ENCODE assay signal across 8 cellular contexts in the genomic region with DNA sequence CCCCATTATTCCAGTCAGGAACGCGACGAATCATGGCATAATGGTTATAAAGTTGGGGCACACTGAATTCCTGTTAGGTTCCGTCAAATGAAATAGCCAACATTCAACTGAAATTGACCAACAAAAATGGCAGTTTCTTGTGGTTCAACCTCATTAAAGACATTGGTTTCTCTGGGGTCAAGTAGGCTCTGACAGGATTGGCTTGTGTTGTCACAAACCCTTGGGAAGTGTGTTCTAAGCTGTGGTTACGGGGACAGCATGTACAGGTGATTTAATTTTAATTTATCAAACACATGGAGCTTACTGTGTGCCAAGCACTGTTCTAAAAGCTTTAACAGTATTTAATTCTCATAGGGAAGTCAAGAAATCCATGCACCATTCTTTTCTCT. TPM values are rescaled to one million over a fixed set of nuclear protein-coding genes. Genes with fewer than 3 reads are reported as not detected.
DNase-seq lines count a peak whose midpoint lies in the region; ATAC-seq and TF ChIP-seq lines count a peak whose summit lies in the region.

No MANE protein-coding gene starts in this region.

- no peaks in the 10 kb centered on the region for H3K36me3 ChIP-seq in mesenchymal stem cell (ENCODE audit: control insufficient read depth in 1 of 2, insufficient read depth in 2 of 2, low read depth in 1 of 2, low read length in 2 of 2)
- H3K36me3 ChIP-seq in vagina: no peaks in the 10 kb centered on the region

- H3K9ac ChIP-seq in mesenchymal stem cell (ENCODE audit: low read length): no peak overlapping the region

- intact Hi-C loops in vagina (cut with DNase I): no loop called here

- no peak overlapping the region for H2AK5ac ChIP-seq in mesenchymal stem cell (ENCODE audit: low read length, severe bottlenecking)

- no peak overlapping the region for H4K91ac ChIP-seq in mesenchymal stem cell (ENCODE audit: low read length)

- H3K4me3 ChIP-seq in astrocyte of the cerebellum (ENCODE audit: low read depth, low read length): peak overlapping the region; percentile 38
- H3K4me3 ChIP-seq in mesenchymal stem cell (ENCODE audit: insufficient read depth in 1 of 2, low read depth in 1 of 2, low read length in 2 of 2): peak overlapping the region in 1 of 2 experiments; percentile 68
- H3K4me3 ChIP-seq in vagina: peak overlapping the region; percentile 40 to 43

- no peak overlapping the region for H2BK15ac ChIP-seq in mesenchymal stem cell (ENCODE audit: low read depth, poor library complexity, severe bottlenecking)

- no peak overlapping the region for H2BK12ac ChIP-seq in mesenchymal stem cell (ENCODE audit: low read length in 2 of 2)

- H3K23ac ChIP-seq in mesenchymal stem cell (ENCODE audit: low read length in 2 of 2): no peak overlapping the region

- H3K4me1 ChIP-seq in mesenchymal stem cell (ENCODE audit: control insufficient read depth, insufficient read depth, low read depth, low read length): peaks cover 4% of the 10 kb centered on the region
- H3K4me1 ChIP-seq in vagina: no peaks in the 10 kb centered on the region
- no peaks in the 10 kb centered on the region for H3K4me1 ChIP-seq in foreskin keratinocyte

- no peak for DNase-seq in stimulated activated naive CD8-positive, alpha-beta T cell treated with anti-CD3 and anti-CD28 coated beads, Interleukin-15, Interleukin-2, amounts not matched to agents 100 U/mL and 50 U/mL, for 24 hours
- DNase-seq in astrocyte of the cerebellum (ENCODE audit: low read depth) (no peak), mesenchymal stem cell (no peak), vagina (ENCODE audit: extremely low spot score in 2 of 2) (no peak), foreskin keratinocyte (no peak), NOMO-1 (lab: John Stamatoyannopoulos, UW; ENCODE audit: unreplicated experiment in 2 of 2) (no peak)

- no peak overlapping the region for H3K4ac ChIP-seq in mesenchymal stem cell (ENCODE audit: low read depth in 1 of 2, low read length in 2 of 2)

- no peak overlapping the region for H2AFZ ChIP-seq in mesenchymal stem cell (ENCODE audit: low read depth, low read length)

- peak overlapping the region; percentile 57 for H3K4me3 Mint-ChIP-seq in stimulated activated naive CD8-positive, alpha-beta T cell treated with anti-CD3 and anti-CD28 coated beads, Interleukin-15, Interleukin-2, amounts not matched to agents 100 ng/mL and 50 ng/mL, for 24 hours

- no peaks in the 10 kb centered on the region for H3K4me1 Mint-ChIP-seq in stimulated activated naive CD8-positive, alpha-beta T cell treated with anti-CD3 and anti-CD28 coated beads, Interleukin-15, Interleukin-2, amounts not matched to agents 100 ng/mL and 50 ng/mL, for 24 hours (ENCODE audit: low read depth)

- no peak overlapping the region for H3K27ac ChIP-seq in mesenchymal stem cell (ENCODE audit: low read length, poor library complexity, severe bottlenecking)
- no peak overlapping the region for H3K27ac ChIP-seq in vagina
- no peak overlapping the region for H3K27ac ChIP-seq in foreskin keratinocyte

- peak overlapping the region; percentile 84 for H3K4me2 ChIP-seq in mesenchymal stem cell (ENCODE audit: low read length, poor library complexity, severe bottlenecking)

- no peaks in the 10 kb centered on the region for H3K36me3 Mint-ChIP-seq in stimulated activated naive CD8-positive, alpha-beta T cell treated with anti-CD3 and anti-CD28 coated beads, Interleukin-15, Interleukin-2, amounts not matched to agents 100 ng/mL and 50 ng/mL, for 24 hours (ENCODE audit: low read depth)

- no peak overlapping the region for H2BK5ac ChIP-seq in mesenchymal stem cell (ENCODE audit: low read depth, low read length, poor library complexity, severe bottlenecking)

- WGBS in mesenchymal stem cell: 77% methylated on average over 4 of the region's 5 CpGs

- no peaks in the 10 kb centered on the region for H3K9me3 Mint-ChIP-seq in stimulated activated naive CD8-positive, alpha-beta T cell treated with anti-CD3 and anti-CD28 coated beads, Interleukin-15, Interleukin-2, amounts not matched to agents 100 ng/mL and 50 ng/mL, for 24 hours

- no peak overlapping the region for H3K14ac ChIP-seq in mesenchymal stem cell (ENCODE audit: low read length in 2 of 2)

- no peak for ATAC-seq in stimulated activated naive CD8-positive, alpha-beta T cell treated with anti-CD3 and anti-CD28 coated beads, Interleukin-15, Interleukin-2, amounts not matched to agents 100 U/mL and 50 U/mL, for 24 hours
- ATAC-seq in GM21390 (IDR thresholded peaks at IDR 0.05; ENCODE audit: unreplicated experiment) (no peak), foreskin keratinocyte (no peak)

- no peak overlapping the region for H2BK120ac ChIP-seq in mesenchymal stem cell (ENCODE audit: low read depth, low read length)

- peaks cover 6% of the 10 kb centered on the region for H3K27me3 Mint-ChIP-seq in stimulated activated naive CD8-positive, alpha-beta T cell treated with anti-CD3 and anti-CD28 coated beads, Interleukin-15, Interleukin-2, amounts not matched to agents 100 ng/mL and 50 ng/mL, for 24 hours

- no peak overlapping the region for H4K8ac ChIP-seq in mesenchymal stem cell (ENCODE audit: low read length)

- peaks cover 0 to 14% of the 10 kb centered on the region in 2 experiments for H3K27me3 ChIP-seq in mesenchymal stem cell (ENCODE audit: control insufficient read depth in 1 of 2, insufficient read depth in 1 of 2, low read length in 2 of 2)
- no peaks in the 10 kb centered on the region for H3K27me3 ChIP-seq in vagina
- no peaks in the 10 kb centered on the region for H3K27me3 ChIP-seq in foreskin keratinocyte

- no peaks in the 10 kb centered on the region for H3K9me3 ChIP-seq in mesenchymal stem cell (ENCODE audit: control insufficient read depth, low read length)
- no peaks in the 10 kb centered on the region for H3K9me3 ChIP-seq in vagina

- H3K27ac Mint-ChIP-seq in stimulated activated naive CD8-positive, alpha-beta T cell treated with anti-CD3 and anti-CD28 coated beads, Interleukin-15, Interleukin-2, amounts not matched to agents 100 ng/mL and 50 ng/mL, for 24 hours: no peak overlapping the region

- H3K79me1 ChIP-seq in mesenchymal stem cell (replicated peaks; ENCODE audit: low read length, poor library complexity, severe bottlenecking): no peaks in the 10 kb centered on the region

- in situ Hi-C loops in astrocyte of the cerebellum (cut with HindIII; ENCODE audit: low sequenced_read_pairs): loop anchor here (5.0 kb wide), 1 partner anchor 64 kb away; no protein-coding TSS in a partner anchor

- H3K18ac ChIP-seq in mesenchymal stem cell (ENCODE audit: low read depth in 1 of 2, low read length in 2 of 2): no peak overlapping the region

- TF ChIP-seq CTCF in astrocyte of the cerebellum (IDR thresholded peaks at IDR 0.05; ENCODE audit: low read depth, low read length, missing control alignments) (no peak), vagina (IDR thresholded peaks at IDR 0.05) (no peak), foreskin keratinocyte (conservative IDR thresholded peaks at IDR 0.05) (no peak)

- no peak for TF ChIP-seq POLR2A in vagina (IDR thresholded peaks at IDR 0.05)

RNA-seq across cellular contexts. Expression of gene XK, which starts 0.8 kb away (rescaled TPM):
- 0.01 TPM for polyA plus RNA-seq in mesenchymal stem cell (2013, experiment 1 of 2)
- polyA plus RNA-seq in mesenchymal stem cell (2013, experiment 2 of 2): under 0.01 TPM
- total RNA-seq in vagina: 2.0 TPM
- total RNA-seq in foreskin keratinocyte: 0.21 and 0.24 TPM in 2 replicates
- polyA plus RNA-seq in foreskin keratinocyte: 0.07 and 0.09 TPM in 2 replicates
